Comparison of ENCODE assay signal across 35 cellular contexts in genomic region chr16:51262428-51262827, GRCh38.
"Had no signal": no experiment of that assay in that cellular context is flagged by ENCODE, and none has a peak within 500 bp of the region (broad histone marks: within the 10 kb centered on the region; RNA-seq: fewer than 3 reads in every experiment).

No MANE protein-coding gene starts in this region.

- H3K9ac ChIP-seq: KMS-11 had no signal

- H3K4me3 ChIP-seq: MG63 had no signal

- DNase-seq: Karpas-422, Kasumi-1, MG63, MM.1S, MV-4-11, NCI-H1048, NCI-H1092, NCI-H1092 treated with DMSO at 0.1 percent for 48 hours, NCI-H1105, NCI-H1105 treated with DMSO at 0.1 percent for 48 hours, NCI-H1417, NCI-H1417 treated with DMSO at 0.1 percent for 48 hours, NCI-H1436, NCI-H1436 treated with DMSO at 0.1 percent for 48 hours, NCI-H146, NCI-H1694, NCI-H1694 treated with DMSO at 0.1 percent for 48 hours, NCI-H187, NCI-H187 treated with DMSO at 0.1 percent for 48 hours, NCI-H1930, NCI-H2029, NCI-H2029 treated with DMSO at 0.1 percent for 48 hours, NCI-H2081, NCI-H2081 treated with DMSO at 0.1 percent for 48 hours, NCI-H2107, NCI-H2171, NCI-H2171 treated with DMSO at 0.1 percent for 48 hours, NCI-H2227 treated with DMSO at 0.1 percent for 48 hours, NCI-H226, NCI-H345, NCI-H446, NCI-H446 treated with DMSO at 0.1 percent for 48 hours, NCI-H510A, NCI-H510A treated with DMSO at 0.1 percent for 48 hours had no signal

- H3K27ac ChIP-seq: KMS-11 had no signal

- H3K9me3 ChIP-seq: MG63 had no signal

- H3K36me3 ChIP-seq: MG63 had no signal

- H3K4me2 ChIP-seq: KMS-11 had no signal

- H3K27me3 ChIP-seq: MG63 had no signal
